25 cellular contexts compared by ENCODE assay signal in genomic region chr10:126910798-126911197, GRCh38. TPM values are rescaled to one million over a fixed set of nuclear protein-coding genes. Genes with fewer than 3 reads are reported as not detected.
DNase-seq lines count a peak whose midpoint lies in the region; ATAC-seq and TF ChIP-seq lines count a peak whose summit lies in the region.
"Had no signal": no experiment of that assay in that cellular context is flagged by ENCODE, and none has a peak within 500 bp of the region (broad histone marks: within the 10 kb centered on the region; RNA-seq: fewer than 3 reads in every experiment).

No MANE protein-coding gene starts in this region.

- H3K36me3 Mint-ChIP-seq in activated T-cell treated with anti-CD3 and anti-CD28 coated beads, Interleukin-2, amount 50 U/mL, for 72 hours (ENCODE audit: insufficient read depth in 2 of 2): no peaks in the 10 kb centered on the region
- H3K36me3 Mint-ChIP-seq: CD4-positive, CD25-positive, alpha-beta regulatory T cell had no signal

- ATAC-seq in esophagus mucosa: peak; percentile 74
- no peak for ATAC-seq in activated T-cell treated with anti-CD3 and anti-CD28 coated beads, Interleukin-2, amount 50 U/mL, for 72 hours (replicated peaks in 1 of 2)

- H3K27ac ChIP-seq in BLaER1: no peak overlapping the region
- no peak overlapping the region for H3K27ac ChIP-seq in sigmoid colon
- H3K27ac ChIP-seq: Peyer's patch had no signal

- H3K4me1 ChIP-seq in BLaER1: peaks cover 15% of the 10 kb centered on the region
- H3K4me1 ChIP-seq in sigmoid colon: peaks cover 0 to 26% (median 11%) of the 10 kb centered on the region in 4 donors

- no peak for TF ChIP-seq POLR2A in sigmoid colon (IDR thresholded peaks at IDR 0.05)

- no peak for TF ChIP-seq CTCF in LNCaP clone FGC (IDR thresholded peaks at IDR 0.05; ENCODE audit: control insufficient read depth, extremely low read depth, insufficient read depth)
- no peak for TF ChIP-seq CTCF in sigmoid colon (IDR thresholded peaks at IDR 0.05)

- H3K9me3 ChIP-seq in BLaER1 (peaks cover 13% of the 10 kb centered on the region), sigmoid colon (no peaks in the 10 kb centered on the region)
- H3K9me3 ChIP-seq: HAP-1, Peyer's patch, SK-N-SH had no signal

- intact Hi-C loops in sigmoid colon (cut with DNase I): no loop called here

- H3K9me3 Mint-ChIP-seq in activated T-cell treated with anti-CD3 and anti-CD28 coated beads, Interleukin-2, amount 50 U/mL, for 72 hours: peaks cover 2% of the 10 kb centered on the region in 2 donors
- H3K9me3 Mint-ChIP-seq: HFFc6 had no signal

- H3K4me3 ChIP-seq in BLaER1 (no peak overlapping the region), LNCaP clone FGC (ENCODE audit: low read depth, low read length) (no peak overlapping the region), sigmoid colon (no peak overlapping the region)
- H3K4me3 ChIP-seq: HAP-1, Peyer's patch had no signal

- no peaks in the 10 kb centered on the region for H3K27me3 ChIP-seq in BLaER1
- H3K27me3 ChIP-seq in sigmoid colon: no peaks in the 10 kb centered on the region
- H3K27me3 ChIP-seq: Peyer's patch had no signal

- DNase-seq in LNCaP clone FGC (ENCODE audit: low read depth) (peak; percentile 18), myocyte (ENCODE audit: low read depth) (peak; percentile 59), sigmoid colon (no peak), islet precursor cell (no peak)
- DNase-seq in NK-92 treated with Interleukin-12 subunit alpha and Interleukin-12 subunit beta, amount 100 ng/mL, for 24 hours (lab: John Stamatoyannopoulos, UW): no peak
- no peak for DNase-seq in activated T-cell treated with anti-CD3 and anti-CD28 coated beads, Interleukin-2, amount 50 U/mL, for 72 hours
- DNase-seq: CD4-positive, CD25-positive, alpha-beta regulatory T cell; DMS153; DND-41; GOT3; HFFc6; KG1; NCI-H1048; NCI-H1417; NCI-H1694; NCI-H2029 treated with DMSO at 0.1 percent for 48 hours; NCI-H446 treated with DMSO at 0.1 percent for 48 hours; NCI-H526 treated with DMSO at 0.1 percent for 48 hours; OCI-M1; Peyer's patch; SIG-M5; SK-N-SH had no signal

- no peaks in the 10 kb centered on the region for H3K4me1 Mint-ChIP-seq in activated T-cell treated with anti-CD3 and anti-CD28 coated beads, Interleukin-2, amount 50 U/mL, for 72 hours (ENCODE audit: low read depth)

- H3K36me3 ChIP-seq in BLaER1 (no peaks in the 10 kb centered on the region), sigmoid colon (no peaks in the 10 kb centered on the region)
- H3K36me3 ChIP-seq: HAP-1, Peyer's patch had no signal

- H4K20me1 ChIP-seq in BLaER1: no peaks in the 10 kb centered on the region

- peaks cover 11% of the 10 kb centered on the region for H3K27me3 Mint-ChIP-seq in activated T-cell treated with anti-CD3 and anti-CD28 coated beads, Interleukin-2, amount 50 U/mL, for 72 hours (ENCODE audit: low read depth)

- TF ChIP-seq EP300 in sigmoid colon (IDR thresholded peaks at IDR 0.05): no peak

- peak overlapping the region; percentile 49; the same call in 1 of the 2 replicates for H3K4me2 ChIP-seq in BLaER1
- H3K4me2 ChIP-seq: SK-N-SH had no signal

- H3K9ac ChIP-seq in BLaER1: no peak overlapping the region
- H3K9ac ChIP-seq: SK-N-SH had no signal

- 90% methylated on average over 6 of the region's 6 CpGs for WGBS in sigmoid colon, 2 donors

- H3K27ac Mint-ChIP-seq in activated T-cell treated with anti-CD3 and anti-CD28 coated beads, Interleukin-2, amount 50 U/mL, for 72 hours: no peak overlapping the region
- H3K27ac Mint-ChIP-seq: CD4-positive, CD25-positive, alpha-beta regulatory T cell; HFFc6 had no signal

- H3K4me3 Mint-ChIP-seq in activated T-cell treated with anti-CD3 and anti-CD28 coated beads, Interleukin-2, amount 50 U/mL, for 72 hours: no peak overlapping the region
- H3K4me3 Mint-ChIP-seq: CD4-positive, CD25-positive, alpha-beta regulatory T cell; HFFc6 had no signal

RNA-seq across cellular contexts. Expression of gene DOCK1, which starts 5.6 kb away (rescaled TPM):
- total RNA-seq in esophagus mucosa (37.6 TPM), myocyte (35.1 and 37.6 TPM in 2 replicates), sigmoid colon (10 to 100 TPM; 40.2 to 53.7 (median 46.0) TPM)
- 23.1 TPM for polyA plus RNA-seq in myocyte (2012)
- 10 to 100 TPM; 15.0 to 19.8 (median 18.3) TPM for polyA plus RNA-seq in sigmoid colon
- total RNA-seq in activated T-cell treated with anti-CD3 and anti-CD28 coated beads, Interleukin-2, amount 50 U/mL, for 72 hours: under 1 TPM; 0.35 to 0.53 TPM
- polyA plus RNA-seq: CD4-positive, CD25-positive, alpha-beta regulatory T cell had no signal

Comparison
In these comparisons a context has a peak if more than half of its experiments do, and no peak if none do; other contexts are left out.
1. DNase-seq: peak in LNCaP clone FGC (single experiment) and myocyte (single experiment); none in sigmoid colon (single experiment), islet precursor cell (single experiment), NK-92 treated with Interleukin-12 subunit alpha and Interleukin-12 subunit beta, amount 100 ng/mL, for 24 hours (single experiment) and activated T-cell treated with anti-CD3 and anti-CD28 coated beads, Interleukin-2, amount 50 U/mL, for 72 hours (0 of 2).
2. RNA of gene DOCK1, which starts 5.6 kb away (total RNA-seq): 40.2 to 53.7 TPM in sigmoid colon, 37.6 TPM in esophagus mucosa (single experiment) and 35.1 to 37.6 TPM in myocyte; 0.35 to 0.53 TPM in activated T-cell treated with anti-CD3 and anti-CD28 coated beads, Interleukin-2, amount 50 U/mL, for 72 hours; every median in the first group is over 10 times any median in the second.